Comparison of ENCODE assay signal across 8 cellular contexts in the genomic region with DNA sequence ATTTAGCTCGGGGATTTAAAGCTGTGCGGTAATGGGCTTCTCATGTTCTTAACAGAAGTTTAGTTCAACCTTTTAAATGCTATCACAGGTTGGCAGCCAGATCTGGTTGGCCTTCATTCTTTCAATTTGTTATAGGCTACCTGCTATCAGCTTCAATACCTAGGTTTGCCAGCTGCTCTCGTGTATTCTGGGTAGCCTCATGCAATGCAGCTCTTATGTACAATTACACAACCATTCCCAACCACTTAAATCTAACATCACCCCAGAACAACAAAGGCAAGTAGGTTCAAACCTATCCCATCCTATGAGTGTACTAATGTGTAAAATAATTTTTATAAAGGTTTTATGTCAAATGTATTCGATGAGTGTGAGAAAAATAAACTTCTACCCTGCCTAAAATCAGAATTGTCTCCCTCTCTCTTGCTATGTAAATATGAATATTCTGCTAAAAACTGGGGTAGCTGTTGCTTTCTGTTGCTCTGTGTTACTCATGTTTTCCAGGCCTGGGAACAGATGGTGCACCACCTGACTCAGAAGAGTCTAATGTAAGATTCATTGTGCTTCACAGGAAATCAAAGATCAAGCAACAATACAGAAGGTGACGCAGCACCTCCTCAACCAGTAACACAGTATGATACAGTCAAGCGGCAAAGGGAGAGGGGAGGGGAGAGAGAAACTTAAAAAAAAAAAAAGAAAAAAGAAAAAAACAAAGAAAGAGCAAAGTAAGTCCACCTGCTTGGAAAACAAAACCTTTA.
DNase-seq lines count a peak whose midpoint lies in the region; ATAC-seq and TF ChIP-seq lines count a peak whose summit lies in the region.
"Had no signal": no experiment of that assay in that cellular context is flagged by ENCODE, and none has a peak within 500 bp of the region (broad histone marks: within the 10 kb centered on the region; RNA-seq: fewer than 3 reads in every experiment).

No MANE protein-coding gene starts in this region.

- H4K91ac ChIP-seq in mesenchymal stem cell (ENCODE audit: low read length) = no peak overlapping the region

- peaks cover 2% of the 10 kb centered on the region for H3K79me1 ChIP-seq in mesenchymal stem cell (replicated peaks; ENCODE audit: low read length, poor library complexity, severe bottlenecking)

- DNase-seq in ELR (ENCODE audit: low read depth) = peak; percentile 98
- peak; percentile 82 for DNase-seq in NCI-H1436 treated with DMSO at 0.1 percent for 48 hours (lab: John Stamatoyannopoulos, UW)
- peak; percentile 17 for DNase-seq in brain pericyte (ENCODE audit: low read depth, low spot score)
- DNase-seq in mesenchymal stem cell = peak; percentile 66
- DNase-seq in smooth muscle cell (lab: John Stamatoyannopoulos, UW; ENCODE audit: unreplicated experiment) = no peak
- no peak for DNase-seq in tibial nerve (ENCODE audit: low spot score in 2 of 2)
- DNase-seq: natural killer cell had no signal

- H3K36me3 ChIP-seq in mesenchymal stem cell (ENCODE audit: control insufficient read depth in 1 of 2, insufficient read depth in 2 of 2, low read depth in 1 of 2, low read length in 2 of 2) = no peaks in the 10 kb centered on the region
- H3K36me3 ChIP-seq in smooth muscle cell (ENCODE audit: low read depth) = no peaks in the 10 kb centered on the region
- no peaks in the 10 kb centered on the region for H3K36me3 ChIP-seq in tibial nerve

- H3K79me2 ChIP-seq in smooth muscle cell (ENCODE audit: low read depth) = no peaks in the 10 kb centered on the region

- H3K9me3 ChIP-seq in mesenchymal stem cell (ENCODE audit: control insufficient read depth, low read length) = no peaks in the 10 kb centered on the region
- H3K9me3 ChIP-seq in smooth muscle cell (replicated peaks; ENCODE audit: low read depth) = no peaks in the 10 kb centered on the region
- peaks cover 0 to under 1% (median 0%) of the 10 kb centered on the region in 4 donors for H3K9me3 ChIP-seq in tibial nerve

- H3K4me1 ChIP-seq in mesenchymal stem cell (ENCODE audit: control insufficient read depth, insufficient read depth, low read depth, low read length) (peaks cover 2% of the 10 kb centered on the region), smooth muscle cell (ENCODE audit: low read depth) (no peaks in the 10 kb centered on the region), tibial nerve (no peaks in the 10 kb centered on the region)

- no peak overlapping the region for H2BK15ac ChIP-seq in mesenchymal stem cell (ENCODE audit: low read depth, poor library complexity, severe bottlenecking)

- H3F3A ChIP-seq in smooth muscle cell (ENCODE audit: low read depth) = no peaks in the 10 kb centered on the region

- H3K27ac ChIP-seq in mesenchymal stem cell (ENCODE audit: low read length, poor library complexity, severe bottlenecking) = no peak overlapping the region
- H3K27ac ChIP-seq in smooth muscle cell (ENCODE audit: low read depth) = no peak overlapping the region
- no peak overlapping the region for H3K27ac ChIP-seq in tibial nerve

- no peak overlapping the region for H3K23ac ChIP-seq in mesenchymal stem cell (ENCODE audit: low read length in 2 of 2)

- ATAC-seq in HG03045 (IDR thresholded peaks at IDR 0.05; ENCODE audit: unreplicated experiment) = no peak

- H2AFZ ChIP-seq in mesenchymal stem cell (ENCODE audit: low read depth, low read length) (no peak overlapping the region), smooth muscle cell (ENCODE audit: low read depth) (no peak overlapping the region)

- TF ChIP-seq CTCF in smooth muscle cell (IDR thresholded peaks at IDR 0.05; ENCODE audit: borderline replicate concordance, insufficient read depth, poor library complexity, severe bottlenecking) (no peak), tibial nerve (IDR thresholded peaks at IDR 0.05) (no peak)

- no peak overlapping the region for H2BK12ac ChIP-seq in mesenchymal stem cell (ENCODE audit: low read length in 2 of 2)

- H3K14ac ChIP-seq in mesenchymal stem cell (ENCODE audit: low read length in 2 of 2) = no peak overlapping the region

- no peak overlapping the region for H3K4me2 ChIP-seq in mesenchymal stem cell (ENCODE audit: low read length, poor library complexity, severe bottlenecking)
- no peak overlapping the region for H3K4me2 ChIP-seq in smooth muscle cell

- 98% methylated on average over 3 of the region's 6 CpGs for WGBS in mesenchymal stem cell
- WGBS in smooth muscle cell (ENCODE audit: low lambda C conversion rate) = 90% methylated on average over 6 of the region's 6 CpGs
- WGBS in tibial nerve, 2 donors = 77% methylated on average over 6 of the region's 6 CpGs

- no peak overlapping the region for H4K8ac ChIP-seq in mesenchymal stem cell (ENCODE audit: low read length)

- H4K20me1 ChIP-seq in smooth muscle cell (ENCODE audit: low read depth) = no peaks in the 10 kb centered on the region

- H3K27me3 ChIP-seq in mesenchymal stem cell (ENCODE audit: control insufficient read depth in 1 of 2, insufficient read depth in 1 of 2, low read length in 2 of 2) = no peaks in the 10 kb centered on the region
- H3K27me3 ChIP-seq in smooth muscle cell (ENCODE audit: low read depth) = no peaks in the 10 kb centered on the region
- H3K27me3 ChIP-seq in tibial nerve = no peaks in the 10 kb centered on the region

- no peak overlapping the region for H3K18ac ChIP-seq in mesenchymal stem cell (ENCODE audit: low read depth in 1 of 2, low read length in 2 of 2)

- no peak overlapping the region for H2AK5ac ChIP-seq in mesenchymal stem cell (ENCODE audit: low read length, severe bottlenecking)

- no peak overlapping the region for H3K4ac ChIP-seq in mesenchymal stem cell (ENCODE audit: low read depth in 1 of 2, low read length in 2 of 2)

- no peak overlapping the region for H2BK120ac ChIP-seq in mesenchymal stem cell (ENCODE audit: low read depth, low read length)

- TF ChIP-seq POLR2A in tibial nerve (IDR thresholded peaks at IDR 0.05) = no peak

- H3K9ac ChIP-seq in mesenchymal stem cell (ENCODE audit: low read length) (peak overlapping the region; percentile 62), smooth muscle cell (ENCODE audit: low read depth) (no peak overlapping the region)

- H3K4me3 ChIP-seq in mesenchymal stem cell (ENCODE audit: insufficient read depth in 1 of 2, low read depth in 1 of 2, low read length in 2 of 2) (no peak overlapping the region), smooth muscle cell (no peak overlapping the region), tibial nerve (no peak overlapping the region)

- no peak for TF ChIP-seq EP300 in tibial nerve (IDR thresholded peaks at IDR 0.05)

- H2BK5ac ChIP-seq in mesenchymal stem cell (ENCODE audit: low read depth, low read length, poor library complexity, severe bottlenecking) = no peak overlapping the region

Comparison
In these comparisons a context has a peak if more than half of its experiments do, and no peak if none do; other contexts are left out.
1. DNase-seq: peak in ELR (single experiment), NCI-H1436 treated with DMSO at 0.1 percent for 48 hours (single experiment), brain pericyte (single experiment) and mesenchymal stem cell (single experiment); none in smooth muscle cell (single experiment) and tibial nerve (0 of 2).